Comparison of ENCODE assay signal across 30 cellular contexts in the genomic region with DNA sequence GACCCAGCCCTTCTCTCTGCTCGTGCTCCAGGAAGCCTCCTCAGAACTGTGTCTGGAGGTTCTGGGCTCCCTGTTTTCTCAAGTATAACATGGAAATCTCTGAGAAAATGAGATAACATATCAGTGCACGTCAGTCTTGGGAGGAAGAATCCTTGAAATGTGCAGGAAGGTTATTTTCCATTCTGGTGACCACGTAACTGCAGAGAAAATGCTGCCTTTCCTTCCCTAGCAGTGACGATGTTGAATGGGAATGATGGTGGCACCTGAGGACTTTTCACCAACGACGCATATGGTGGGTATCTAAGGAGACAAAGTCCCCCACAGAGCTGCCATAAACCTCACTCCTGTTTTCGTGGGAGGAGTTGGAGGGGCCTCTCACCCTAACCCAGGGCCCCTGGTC.
A peak's percentile ranks its signal among the peaks of the same experiment; 100 is the strongest.
DNase-seq lines count a peak whose midpoint lies in the region; ATAC-seq, FAIRE-seq and TF ChIP-seq lines count a peak whose summit lies in the region.
"Had no signal": no experiment of that assay in that cellular context is flagged by ENCODE, and none has a peak within 500 bp of the region (broad histone marks: within the 10 kb centered on the region; RNA-seq: fewer than 3 reads in every experiment).

No MANE protein-coding gene starts in this region.

- H3K4me1 ChIP-seq in GM23338 (ENCODE audit: insufficient read depth): no peaks in the 10 kb centered on the region
- H3K4me1 ChIP-seq in PC-3 (ENCODE audit: insufficient read depth, low read length): peaks cover 86% of the 10 kb centered on the region
- peaks cover 22% of the 10 kb centered on the region for H3K4me1 ChIP-seq in endothelial cell of umbilical vein (ENCODE audit: control insufficient read depth, extremely low read depth, insufficient read depth, low read length)
- peaks cover 2 to 6% of the 10 kb centered on the region in 2 experiments for H3K4me1 ChIP-seq in trophoblast cell (ENCODE audit: control insufficient read depth in 1 of 2, insufficient read depth in 2 of 2, low read length in 2 of 2)
- H3K4me1 ChIP-seq: BLaER1 had no signal

- H3K4me2 ChIP-seq in GM23338: no peak overlapping the region
- no peak overlapping the region for H3K4me2 ChIP-seq in PC-3 (ENCODE audit: low read length)
- H3K4me2 ChIP-seq in endothelial cell of umbilical vein (ENCODE audit: insufficient read depth, low read length): no peak overlapping the region
- no peak overlapping the region for H3K4me2 ChIP-seq in trophoblast cell (ENCODE audit: low read length)
- H3K4me2 ChIP-seq: BLaER1 had no signal

- TF ChIP-seq CTCF in GM23338 (conservative IDR thresholded peaks at IDR 0.05; ENCODE audit: low read depth in 2 of 2) (no peak), PC-3 (conservative IDR thresholded peaks at IDR 0.05; ENCODE audit: low read depth, low read length) (no peak), endothelial cell of umbilical vein (IDR thresholded peaks at IDR 0.05; ENCODE audit: extremely low read depth in 1 of 2, insufficient read depth in 1 of 2, low read depth in 1 of 2, low read length in 2 of 2) (no peak)

- H3K36me3 Mint-ChIP-seq in GM23338 (ENCODE audit: low read depth): peaks cover 3% of the 10 kb centered on the region; the same call in 1 of the 3 replicates
- H3K36me3 Mint-ChIP-seq: CD14-positive monocyte; CD4-positive, alpha-beta memory T cell; CD4-positive, CD25-positive, alpha-beta regulatory T cell had no signal

- no peak overlapping the region for H3K14ac ChIP-seq in trophoblast cell (ENCODE audit: low read length)

- FAIRE-seq in endothelial cell of umbilical vein (lab: Jason Lieb, UNC): no peak
- FAIRE-seq: A204.1, GM12878, GM12892, GM18507, GM19239 had no signal

- H3K4me3 Mint-ChIP-seq in GM23338: no peak overlapping the region
- H3K4me3 Mint-ChIP-seq: CD14-positive monocyte; CD4-positive, alpha-beta memory T cell; CD4-positive, CD25-positive, alpha-beta regulatory T cell; CD8-positive, alpha-beta memory T cell had no signal

- dilution Hi-C loops in endothelial cell of umbilical vein (cut with MboI; ENCODE audit: extremely low pct_ligation_motif_present, low sequenced_read_pairs): no loop called here

- H3K9me3 ChIP-seq in PC-3 (ENCODE audit: low read length): no peaks in the 10 kb centered on the region
- H3K9me3 ChIP-seq in endothelial cell of umbilical vein (replicated peaks; ENCODE audit: control insufficient read depth, insufficient read depth, low read length): no peaks in the 10 kb centered on the region
- H3K9me3 ChIP-seq in trophoblast cell (ENCODE audit: insufficient read depth, low read depth, low read length): peaks cover 5% of the 10 kb centered on the region
- H3K9me3 ChIP-seq: BLaER1 had no signal

- no peak overlapping the region; the same call in 1 of the 2 replicates for H3K9ac ChIP-seq in PC-3 (ENCODE audit: low read length)
- H3K9ac ChIP-seq in endothelial cell of umbilical vein (replicated peaks; ENCODE audit: extremely low read depth, insufficient read depth, low read length): no peak overlapping the region
- no peak overlapping the region for H3K9ac ChIP-seq in trophoblast cell (ENCODE audit: low read length)
- H3K9ac ChIP-seq: BLaER1 had no signal

- H3K4ac ChIP-seq in trophoblast cell (ENCODE audit: low read depth, low read length): no peak overlapping the region

- no CpG with 5 or more reads among the region's 7 CpGs for WGBS in trophoblast cell (ENCODE audit: extremely low coverage, insufficient coverage, insufficient read length)

- no peak overlapping the region for H4K91ac ChIP-seq in trophoblast cell (ENCODE audit: low read depth, low read length)

- H3K9me2 ChIP-seq in GM23338 (ENCODE audit: insufficient read depth) (peaks cover 8% of the 10 kb centered on the region; the same call in 1 of the 2 replicates), PC-3 (replicated peaks; ENCODE audit: low read length) (no peaks in the 10 kb centered on the region)

- no peak overlapping the region for H2BK5ac ChIP-seq in trophoblast cell (ENCODE audit: low read depth, low read length, poor library complexity)

- no peaks in the 10 kb centered on the region for H3F3A ChIP-seq in GM23338 (replicated peaks; ENCODE audit: low read depth)
- H3F3A ChIP-seq in PC-3 (ENCODE audit: low read length, unreplicated experiment): peaks cover 22% of the 10 kb centered on the region

- BruUV-seq in PC-3 (replicated peaks; lab: Mats Ljungman, UMichigan) (no TSS peak), endothelial cell of umbilical vein (replicated peaks; lab: Mats Ljungman, UMichigan) (no TSS peak)

- H3K36me3 ChIP-seq in GM23338 (ENCODE audit: insufficient read depth) (no peaks in the 10 kb centered on the region), PC-3 (ENCODE audit: low read depth, low read length) (no peaks in the 10 kb centered on the region), endothelial cell of umbilical vein (ENCODE audit: control insufficient read depth in 2 of 2, extremely low read depth in 1 of 2, insufficient read depth in 2 of 2, low read length in 2 of 2) (no peaks in the 10 kb centered on the region), trophoblast cell (ENCODE audit: control insufficient read depth in 1 of 2, insufficient read depth in 2 of 2, low read length in 2 of 2) (no peaks in the 10 kb centered on the region)
- H3K36me3 ChIP-seq: BE2C, BLaER1 had no signal

- H4K20me1 ChIP-seq in GM23338 (replicated peaks; ENCODE audit: insufficient read depth): no peaks in the 10 kb centered on the region
- H4K20me1 ChIP-seq in PC-3 (ENCODE audit: low read length): no peaks in the 10 kb centered on the region
- no peaks in the 10 kb centered on the region for H4K20me1 ChIP-seq in endothelial cell of umbilical vein (replicated peaks; ENCODE audit: control insufficient read depth, extremely low read depth, insufficient read depth, low read length)
- H4K20me1 ChIP-seq: BLaER1 had no signal

- no peak overlapping the region for H3K23ac ChIP-seq in trophoblast cell (ENCODE audit: low read length)

- CTCF ChIA-PET in PC-3 (lab: Charles Lee) (no interaction called here), endothelial cell of umbilical vein (lab: Charles Lee) (no interaction called here)

- no peak overlapping the region for H2AK5ac ChIP-seq in trophoblast cell (ENCODE audit: low read length)

- H3K27ac Mint-ChIP-seq in GM23338: no peak overlapping the region
- H3K27ac Mint-ChIP-seq: CD4-positive, alpha-beta memory T cell; CD4-positive, CD25-positive, alpha-beta regulatory T cell; CD8-positive, alpha-beta memory T cell had no signal

- H4K8ac ChIP-seq in trophoblast cell (ENCODE audit: low read depth, low read length): no peak overlapping the region

- peaks cover 8% of the 10 kb centered on the region for H3K27me3 Mint-ChIP-seq in GM23338 (ENCODE audit: insufficient read depth, low read depth, poor library complexity)

- intact Hi-C loops in PC-3 (cut with micrococcal nuclease) (loop anchor here (5.0 kb wide), 2 partner anchors 46 to 206 kb away; no protein-coding TSS in a partner anchor), endothelial cell of umbilical vein (cut with micrococcal nuclease) (no loop called here)

- POLR2A ChIA-PET in PC-3 (lab: Charles Lee; ENCODE audit: unreplicated experiment): no interaction called here
- POLR2A ChIA-PET in endothelial cell of umbilical vein (lab: Charles Lee): no interaction called here

- H3K27ac ChIP-seq in GM23338 (ENCODE audit: low read depth) (no peak overlapping the region), PC-3 (ENCODE audit: low read length) (peak overlapping the region; percentile 98), endothelial cell of umbilical vein (ENCODE audit: insufficient read depth, low read depth, low read length) (no peak overlapping the region), trophoblast cell (ENCODE audit: low read depth, low read length) (no peak overlapping the region)
- H3K27ac ChIP-seq: BLaER1 had no signal

- H2AFZ ChIP-seq in GM23338 (peak overlapping the region; percentile 47; the same call in 1 of the 2 replicates), PC-3 (ENCODE audit: low read length) (no peak overlapping the region), endothelial cell of umbilical vein (ENCODE audit: low read depth, low read length) (peak overlapping the region; percentile 15), trophoblast cell (ENCODE audit: insufficient read depth, low read length, poor library complexity) (no peak overlapping the region)

- DNase-seq in GM23338 (ENCODE audit: low spot score) (no peak), PC-3 (no peak), endothelial cell of umbilical vein (ENCODE audit: low read depth, low spot score) (peak; percentile 41), trophoblast cell (peak; percentile 74 to 88), GM19238 (ENCODE audit: insufficient read length, low spot score) (no peak), GM19240 (ENCODE audit: insufficient read length, low spot score) (no peak)
- DNase-seq: 8988T; ACHN; BE2C; C1 segment of cervical spinal cord; CD4-positive, alpha-beta memory T cell; CD4-positive, CD25-positive, alpha-beta regulatory T cell; CD8-positive, alpha-beta memory T cell; COR-L47; DMS 273 treated with DMSO at 0.1 percent for 48 hours; DMS153; DMS53; DMS79; DND-41; EL; GDM1 had no signal

- no peak overlapping the region for H4K12ac ChIP-seq in trophoblast cell (ENCODE audit: low read depth, low read length)

- H2BK120ac ChIP-seq in trophoblast cell (ENCODE audit: insufficient read depth, low read length, poor library complexity): no peak overlapping the region

- no peaks in the 10 kb centered on the region for H3K27me3 ChIP-seq in GM23338 (ENCODE audit: insufficient read depth)
- no peaks in the 10 kb centered on the region for H3K27me3 ChIP-seq in PC-3 (ENCODE audit: low read length)
- H3K27me3 ChIP-seq in endothelial cell of umbilical vein (ENCODE audit: control insufficient read depth in 2 of 2, insufficient read depth in 2 of 2, low read length in 2 of 2): no peaks in the 10 kb centered on the region
- no peaks in the 10 kb centered on the region for H3K27me3 ChIP-seq in trophoblast cell (ENCODE audit: insufficient read depth, low read length)
- H3K27me3 ChIP-seq: BE2C, BLaER1 had no signal

- H2BK12ac ChIP-seq in trophoblast cell (ENCODE audit: low read length): no peak overlapping the region

- H3K18ac ChIP-seq in trophoblast cell (ENCODE audit: low read length): no peak overlapping the region

- no peak for TF ChIP-seq POLR2A in endothelial cell of umbilical vein (IDR thresholded peaks at IDR 0.05; ENCODE audit: low read depth, low read length)

- no peaks in the 10 kb centered on the region for H3K4me1 Mint-ChIP-seq in GM23338
- H3K4me1 Mint-ChIP-seq: CD14-positive monocyte; CD4-positive, alpha-beta memory T cell; CD4-positive, CD25-positive, alpha-beta regulatory T cell; CD8-positive, alpha-beta memory T cell had no signal

- ATAC-seq in GM23338 (no peak), PC-3 (no peak), GM21619 (IDR thresholded peaks at IDR 0.05; ENCODE audit: unreplicated experiment) (no peak), GM19467 (IDR thresholded peaks at IDR 0.05; ENCODE audit: unreplicated experiment) (no peak)
- ATAC-seq: GM12878 had no signal

- H3K9me3 Mint-ChIP-seq in GM23338: peaks cover 2% of the 10 kb centered on the region; the same call in 1 of the 3 replicates
- H3K9me3 Mint-ChIP-seq: CD4-positive, alpha-beta memory T cell; CD8-positive, alpha-beta memory T cell had no signal

- no peak overlapping the region for H3K4me3 ChIP-seq in GM23338
- no peak overlapping the region for H3K4me3 ChIP-seq in PC-3 (ENCODE audit: low read length)
- H3K4me3 ChIP-seq in endothelial cell of umbilical vein (replicated peaks in 1 of 3; ENCODE audit: insufficient read depth in 1 of 3, low read depth in 1 of 3, low read length in 3 of 3): no peak overlapping the region
- no peak overlapping the region for H3K4me3 ChIP-seq in trophoblast cell (ENCODE audit: low read depth, low read length)
- H3K4me3 ChIP-seq: BLaER1, GM12878 had no signal

- no peaks in the 10 kb centered on the region for H3K9me1 ChIP-seq in endothelial cell of umbilical vein (replicated peaks; ENCODE audit: control insufficient read depth, extremely low read depth, insufficient read depth, low read length)

- H3K79me1 ChIP-seq in trophoblast cell (ENCODE audit: low read length): no peaks in the 10 kb centered on the region

- H3K79me2 ChIP-seq in GM23338 (replicated peaks; ENCODE audit: insufficient read depth): no peaks in the 10 kb centered on the region
- no peaks in the 10 kb centered on the region for H3K79me2 ChIP-seq in PC-3 (ENCODE audit: low read length)
- H3K79me2 ChIP-seq in endothelial cell of umbilical vein (ENCODE audit: control insufficient read depth, insufficient read depth, low read length): no peaks in the 10 kb centered on the region
- H3K79me2 ChIP-seq in trophoblast cell (ENCODE audit: control insufficient read depth, insufficient read depth, low read length, poor library complexity): no peaks in the 10 kb centered on the region

Comparison
In these comparisons a context has a peak if more than half of its experiments do, and no peak if none do; other contexts are left out.
1. DNase-seq: peak in endothelial cell of umbilical vein (single experiment) and trophoblast cell (2 of 2); none in GM23338 (single experiment), PC-3 (single experiment), GM19238 (single experiment) and GM19240 (single experiment).
2. H2AFZ ChIP-seq: peak in GM23338 (single experiment) and endothelial cell of umbilical vein (single experiment); none in PC-3 (single experiment) and trophoblast cell (single experiment).